In the genomic region with DNA sequence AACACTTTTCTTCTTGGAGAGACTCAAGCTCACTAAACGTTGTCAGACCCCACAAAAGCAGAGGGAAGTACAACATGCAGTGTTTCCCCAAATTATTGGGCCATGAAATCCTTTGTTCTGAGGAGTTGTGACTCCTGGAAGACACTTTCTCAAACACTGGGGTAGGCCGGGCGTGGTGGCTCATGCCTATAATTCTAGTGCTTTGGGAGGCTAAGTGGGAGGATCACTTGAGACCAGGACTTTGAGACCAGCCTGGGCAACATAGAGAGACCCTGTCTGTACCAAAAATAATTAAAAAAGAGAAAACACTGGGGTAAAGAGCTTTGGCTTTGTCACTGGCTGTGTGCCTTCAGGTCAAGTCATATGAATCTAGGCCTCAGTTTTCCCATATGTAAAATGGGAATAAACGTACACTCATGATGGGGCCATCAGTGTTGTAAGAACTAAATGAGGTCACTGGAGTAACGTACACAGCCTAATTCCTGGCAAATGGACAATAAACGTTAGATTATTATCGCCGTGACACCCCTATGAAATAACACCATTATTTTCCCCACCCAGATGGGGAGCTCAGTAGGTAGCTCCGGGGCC, we compare ENCODE assay signal across 1 cellular context.
A peak's percentile ranks its signal among the peaks of the same experiment; 100 is the strongest.
TF ChIP-seq lines count a peak whose summit lies in the region.

No MANE protein-coding gene starts in this region.

TF ChIP-seq in HEK293, 187 proteins besides CTCF, POLR2A, EP300 and RAD21 (continued from another document):
- TF ChIP-seq, protein P1, sequence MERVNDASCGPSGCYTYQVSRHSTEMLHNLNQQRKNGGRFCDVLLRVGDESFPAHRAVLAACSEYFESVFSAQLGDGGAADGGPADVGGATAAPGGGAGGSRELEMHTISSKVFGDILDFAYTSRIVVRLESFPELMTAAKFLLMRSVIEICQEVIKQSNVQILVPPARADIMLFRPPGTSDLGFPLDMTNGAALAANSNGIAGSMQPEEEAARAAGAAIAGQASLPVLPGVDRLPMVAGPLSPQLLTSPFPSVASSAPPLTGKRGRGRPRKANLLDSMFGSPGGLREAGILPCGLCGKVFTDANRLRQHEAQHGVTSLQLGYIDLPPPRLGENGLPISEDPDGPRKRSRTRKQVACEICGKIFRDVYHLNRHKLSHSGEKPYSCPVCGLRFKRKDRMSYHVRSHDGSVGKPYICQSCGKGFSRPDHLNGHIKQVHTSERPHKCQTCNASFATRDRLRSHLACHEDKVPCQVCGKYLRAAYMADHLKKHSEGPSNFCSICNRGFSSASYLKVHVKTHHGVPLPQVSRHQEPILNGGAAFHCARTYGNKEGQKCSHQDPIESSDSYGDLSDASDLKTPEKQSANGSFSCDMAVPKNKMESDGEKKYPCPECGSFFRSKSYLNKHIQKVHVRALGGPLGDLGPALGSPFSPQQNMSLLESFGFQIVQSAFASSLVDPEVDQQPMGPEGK (tag by site-specific recombination; IDR thresholded peaks at IDR 0.05), result no peak
- TF ChIP-seq ZNF747 (tag by site-specific recombination; IDR thresholded peaks at IDR 0.05), result no peak
- no peak for TF ChIP-seq EGR2 (tag by site-specific recombination; IDR thresholded peaks at IDR 0.05; ENCODE audit: low read depth)
- TF ChIP-seq, protein P2, sequence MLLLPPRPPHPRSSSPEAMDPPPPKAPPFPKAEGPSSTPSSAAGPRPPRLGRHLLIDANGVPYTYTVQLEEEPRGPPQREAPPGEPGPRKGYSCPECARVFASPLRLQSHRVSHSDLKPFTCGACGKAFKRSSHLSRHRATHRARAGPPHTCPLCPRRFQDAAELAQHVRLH (tag by site-specific recombination; IDR thresholded peaks at IDR 0.05), result 0 out of 2 replicates have a peak, but pooled peaks have one; percentile 37
TF ChIP-seq in HEK293: peak in this region for 4.
